Comparison of ENCODE assay signal across 10 cellular contexts in genomic region chr12:74747305-74747704, GRCh38.
DNase-seq lines count a peak whose midpoint lies in the region; ATAC-seq and TF ChIP-seq lines count a peak whose summit lies in the region.
"Had no signal": no experiment of that assay in that cellular context is flagged by ENCODE, and none has a peak within 500 bp of the region (broad histone marks: within the 10 kb centered on the region; RNA-seq: fewer than 3 reads in every experiment).

No MANE protein-coding gene starts in this region.

- no peaks in the 10 kb centered on the region for H3K27me3 ChIP-seq in RWPE2 (ENCODE audit: insufficient read depth, poor library complexity, severe bottlenecking)
- H3K27me3 ChIP-seq: neutrophil had no signal

- TF ChIP-seq CTCF in RWPE2 (IDR thresholded peaks at IDR 0.05; ENCODE audit: poor library complexity, severe bottlenecking) = peak; percentile 28

- no peak overlapping the region for H3K27ac ChIP-seq in RWPE2 (ENCODE audit: poor library complexity, severe bottlenecking)
- H3K27ac ChIP-seq: coronary artery, neutrophil had no signal

- no peaks in the 10 kb centered on the region for H3K9me3 ChIP-seq in RWPE2 (ENCODE audit: severe bottlenecking)
- H3K9me3 ChIP-seq: neutrophil had no signal

- no peaks in the 10 kb centered on the region for H3K4me1 ChIP-seq in RWPE2 (ENCODE audit: insufficient read depth, poor library complexity, severe bottlenecking)

- DNase-seq in SIG-M5 treated with dmso at 0.1 percent for 504 hours (lab: John Stamatoyannopoulos, UW; ENCODE audit: unreplicated experiment) (peak; percentile 11), SIG-M5 (lab: John Stamatoyannopoulos, UW) (no peak), RWPE2 (ENCODE audit: low spot score) (no peak), fibroblast of peridontal ligament (ENCODE audit: extremely low read depth) (peak; percentile 30), germinal center (ENCODE audit: low spot score) (no peak), SKM-1 (lab: John Stamatoyannopoulos, UW; ENCODE audit: unreplicated experiment) (no peak), epidermal melanocyte (ENCODE audit: insufficient read length, low spot score) (no peak)

- H3K4me3 ChIP-seq in RWPE2 (ENCODE audit: severe bottlenecking) = no peak overlapping the region
- H3K4me3 ChIP-seq: coronary artery had no signal

- ATAC-seq in RWPE2 (ENCODE audit: low read depth) (no peak), HG03565 (IDR thresholded peaks at IDR 0.05; ENCODE audit: unreplicated experiment) (no peak)

- no peaks in the 10 kb centered on the region for H3K36me3 ChIP-seq in RWPE2 (ENCODE audit: low read depth)
- H3K36me3 ChIP-seq: neutrophil had no signal

Comparison
In these comparisons a context has a peak if more than half of its experiments do, and no peak if none do; other contexts are left out.
1. DNase-seq: peak in SIG-M5 treated with dmso at 0.1 percent for 504 hours (single experiment) and fibroblast of peridontal ligament (single experiment); none in SIG-M5 (single experiment), RWPE2 (single experiment), germinal center (single experiment), SKM-1 (single experiment) and epidermal melanocyte (single experiment).